In genomic region chr17:69327060-69327831, GRCh38 we compare ENCODE assay signal across 1 cellular context.
A peak's percentile ranks its signal among the peaks of the same experiment; 100 is the strongest.
TF ChIP-seq lines count a peak whose summit lies in the region.

Gene ABCA5, minus strand, starts transcription at chr17:69327133. Its CDS starts 12,718 bp downstream, at chr17:69314415.

TF ChIP-seq in K562, 482 proteins besides CTCF, POLR2A, EP300 and RAD21 (continued from another document and continues in another):
- TF ChIP-seq, protein P1, sequence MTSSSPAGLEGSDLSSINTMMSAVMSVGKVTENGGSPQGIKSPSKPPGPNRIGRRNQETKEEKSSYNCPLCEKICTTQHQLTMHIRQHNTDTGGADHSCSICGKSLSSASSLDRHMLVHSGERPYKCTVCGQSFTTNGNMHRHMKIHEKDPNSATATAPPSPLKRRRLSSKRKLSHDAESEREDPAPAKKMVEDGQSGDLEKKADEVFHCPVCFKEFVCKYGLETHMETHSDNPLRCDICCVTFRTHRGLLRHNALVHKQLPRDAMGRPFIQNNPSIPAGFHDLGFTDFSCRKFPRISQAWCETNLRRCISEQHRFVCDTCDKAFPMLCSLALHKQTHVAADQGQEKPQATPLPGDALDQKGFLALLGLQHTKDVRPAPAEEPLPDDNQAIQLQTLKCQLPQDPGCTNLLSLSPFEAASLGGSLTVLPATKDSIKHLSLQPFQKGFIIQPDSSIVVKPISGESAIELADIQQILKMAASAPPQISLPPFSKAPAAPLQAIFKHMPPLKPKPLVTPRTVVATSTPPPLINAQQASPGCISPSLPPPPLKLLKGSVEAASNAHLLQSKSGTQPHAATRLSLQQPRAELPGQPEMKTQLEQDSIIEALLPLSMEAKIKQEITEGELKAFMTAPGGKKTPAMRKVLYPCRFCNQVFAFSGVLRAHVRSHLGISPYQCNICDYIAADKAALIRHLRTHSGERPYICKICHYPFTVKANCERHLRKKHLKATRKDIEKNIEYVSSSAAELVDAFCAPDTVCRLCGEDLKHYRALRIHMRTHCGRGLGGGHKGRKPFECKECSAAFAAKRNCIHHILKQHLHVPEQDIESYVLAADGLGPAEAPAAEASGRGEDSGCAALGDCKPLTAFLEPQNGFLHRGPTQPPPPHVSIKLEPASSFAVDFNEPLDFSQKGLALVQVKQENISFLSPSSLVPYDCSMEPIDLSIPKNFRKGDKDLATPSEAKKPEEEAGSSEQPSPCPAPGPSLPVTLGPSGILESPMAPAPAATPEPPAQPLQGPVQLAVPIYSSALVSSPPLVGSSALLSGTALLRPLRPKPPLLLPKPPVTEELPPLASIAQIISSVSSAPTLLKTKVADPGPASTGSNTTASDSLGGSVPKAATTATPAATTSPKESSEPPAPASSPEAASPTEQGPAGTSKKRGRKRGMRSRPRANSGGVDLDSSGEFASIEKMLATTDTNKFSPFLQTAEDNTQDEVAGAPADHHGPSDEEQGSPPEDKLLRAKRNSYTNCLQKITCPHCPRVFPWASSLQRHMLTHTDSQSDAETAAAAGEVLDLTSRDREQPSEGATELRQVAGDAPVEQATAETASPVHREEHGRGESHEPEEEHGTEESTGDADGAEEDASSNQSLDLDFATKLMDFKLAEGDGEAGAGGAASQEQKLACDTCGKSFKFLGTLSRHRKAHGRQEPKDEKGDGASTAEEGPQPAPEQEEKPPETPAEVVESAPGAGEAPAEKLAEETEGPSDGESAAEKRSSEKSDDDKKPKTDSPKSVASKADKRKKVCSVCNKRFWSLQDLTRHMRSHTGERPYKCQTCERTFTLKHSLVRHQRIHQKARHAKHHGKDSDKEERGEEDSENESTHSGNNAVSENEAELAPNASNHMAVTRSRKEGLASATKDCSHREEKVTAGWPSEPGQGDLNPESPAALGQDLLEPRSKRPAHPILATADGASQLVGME (CRISPR knock-in tag; IDR thresholded peaks at IDR 0.05), result no peak
- TF ChIP-seq, protein P2, sequence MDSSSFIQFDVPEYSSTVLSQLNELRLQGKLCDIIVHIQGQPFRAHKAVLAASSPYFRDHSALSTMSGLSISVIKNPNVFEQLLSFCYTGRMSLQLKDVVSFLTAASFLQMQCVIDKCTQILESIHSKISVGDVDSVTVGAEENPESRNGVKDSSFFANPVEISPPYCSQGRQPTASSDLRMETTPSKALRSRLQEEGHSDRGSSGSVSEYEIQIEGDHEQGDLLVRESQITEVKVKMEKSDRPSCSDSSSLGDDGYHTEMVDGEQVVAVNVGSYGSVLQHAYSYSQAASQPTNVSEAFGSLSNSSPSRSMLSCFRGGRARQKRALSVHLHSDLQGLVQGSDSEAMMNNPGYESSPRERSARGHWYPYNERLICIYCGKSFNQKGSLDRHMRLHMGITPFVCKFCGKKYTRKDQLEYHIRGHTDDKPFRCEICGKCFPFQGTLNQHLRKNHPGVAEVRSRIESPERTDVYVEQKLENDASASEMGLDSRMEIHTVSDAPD (CRISPR knock-in tag; IDR thresholded peaks at IDR 0.05), result no peak
- TF ChIP-seq ZNF282 (CRISPR knock-in tag; IDR thresholded peaks at IDR 0.05) (no peak), ZNF76 (CRISPR knock-in tag; IDR thresholded peaks at IDR 0.05; ENCODE audit: borderline replicate concordance) (no peak), MEIS2 (IDR thresholded peaks at IDR 0.05; ENCODE audit: partially characterized antibody) (peak; percentile 67), ZNF586 (CRISPR knock-in tag; conservative IDR thresholded peaks at IDR 0.05) (no peak), FOXJ3 (CRISPR knock-in tag; IDR thresholded peaks at IDR 0.05) (no peak), GATAD2B (IDR thresholded peaks at IDR 0.05; ENCODE audit: borderline replicate concordance) (peak; percentile 65), VEZF1 (CRISPR knock-in tag; IDR thresholded peaks at IDR 0.05) (peak; percentile 83), HNRNPLL (IDR thresholded peaks at IDR 0.05; ENCODE audit: low read depth, low read length, poor library complexity, severe bottlenecking) (peak; percentile 96), NFRKB (IDR thresholded peaks at IDR 0.05; ENCODE audit: low read depth) (no peak), NFIX (CRISPR knock-in tag; IDR thresholded peaks at IDR 0.05; ENCODE audit: low read depth) (no peak), ZFP36 (IDR thresholded peaks at IDR 0.05; ENCODE audit: low read depth, low read length, partially characterized antibody) (no peak), C11orf30 (IDR thresholded peaks at IDR 0.05; ENCODE audit: low read depth) (no peak), HOMEZ (CRISPR knock-in tag; IDR thresholded peaks at IDR 0.05) (no peak), ZNF668 (CRISPR knock-in tag; IDR thresholded peaks at IDR 0.05) (no peak), BRD4 (IDR thresholded peaks at IDR 0.05) (no peak), CCNT2 (IDR thresholded peaks at IDR 0.05; ENCODE audit: borderline replicate concordance, extremely low read depth, insufficient read length, low read depth, low read length) (peak; percentile 78), HDAC1 (IDR thresholded peaks at IDR 0.05) (no peak), NFIC (IDR thresholded peaks at IDR 0.05) (no peak), BDP1 (IDR thresholded peaks at IDR 0.05; ENCODE audit: insufficient read depth, insufficient read length) (no peak), DMBX1 (CRISPR knock-in tag; IDR thresholded peaks at IDR 0.05; ENCODE audit: borderline replicate concordance) (peak; percentile 32; the same call in 1 of the 2 replicates), ATF6 (CRISPR knock-in tag; IDR thresholded peaks at IDR 0.05) (no peak), THRAP3 (IDR thresholded peaks at IDR 0.05; ENCODE audit: borderline replicate concordance) (no peak), NONO (IDR thresholded peaks at IDR 0.05; ENCODE audit: low read depth in 2 of 2, low read length in 1 of 2) (0 out of 4 replicates have a peak, but pooled peaks have one; percentile 18 to 34), ZBTB1 (CRISPR knock-in tag; IDR thresholded peaks at IDR 0.05; ENCODE audit: borderline replicate concordance, low read depth) (no peak), PHB2 (IDR thresholded peaks at IDR 0.05; ENCODE audit: low read depth) (no peak), CTBP1 (IDR thresholded peaks at IDR 0.05; ENCODE audit: borderline replicate concordance) (peak; percentile 100), E2F5 (CRISPR knock-in tag; IDR thresholded peaks at IDR 0.05) (no peak), POLR2G (IDR thresholded peaks at IDR 0.05; ENCODE audit: low read depth, low read length) (peak; percentile 83), TARDBP (IDR thresholded peaks at IDR 0.05) (no peak), SP1 (CRISPR knock-in tag; IDR thresholded peaks at IDR 0.05) (no peak), PHF21A (IDR thresholded peaks at IDR 0.05; ENCODE audit: borderline replicate concordance, low read depth) (no peak), POLR2AphosphoS2 (IDR thresholded peaks at IDR 0.05; ENCODE audit: low read length) (no peak), NFXL1 (CRISPR knock-in tag; IDR thresholded peaks at IDR 0.05) (no peak), ZNF696 (CRISPR knock-in tag; conservative IDR thresholded peaks at IDR 0.05) (no peak), NELFE (IDR thresholded peaks at IDR 0.05; ENCODE audit: insufficient read depth, insufficient read length) (no peak), ASH1L (IDR thresholded peaks at IDR 0.05; ENCODE audit: borderline replicate concordance, low read depth, partially characterized antibody) (no peak), ETV1 (tag; conservative IDR thresholded peaks at IDR 0.05; ENCODE audit: low read depth) (peak; percentile 33; the same call in 1 of the 2 replicates), SIRT6 (IDR thresholded peaks at IDR 0.05; ENCODE audit: low read depth, low read length) (no peak), CTCFL (IDR thresholded peaks at IDR 0.05; ENCODE audit: borderline replicate concordance, insufficient read depth, low read depth, low read length, poor library complexity, severe bottlenecking) (no peak), ZNF324 (CRISPR knock-in tag; IDR thresholded peaks at IDR 0.05) (no peak), MAZ (CRISPR knock-in tag; conservative IDR thresholded peaks at IDR 0.05 in 1 of 2, IDR thresholded peaks at IDR 0.05 in 1 of 2) (peak in 1 of 2 experiments; percentile 62)
- TF ChIP-seq, protein P3, sequence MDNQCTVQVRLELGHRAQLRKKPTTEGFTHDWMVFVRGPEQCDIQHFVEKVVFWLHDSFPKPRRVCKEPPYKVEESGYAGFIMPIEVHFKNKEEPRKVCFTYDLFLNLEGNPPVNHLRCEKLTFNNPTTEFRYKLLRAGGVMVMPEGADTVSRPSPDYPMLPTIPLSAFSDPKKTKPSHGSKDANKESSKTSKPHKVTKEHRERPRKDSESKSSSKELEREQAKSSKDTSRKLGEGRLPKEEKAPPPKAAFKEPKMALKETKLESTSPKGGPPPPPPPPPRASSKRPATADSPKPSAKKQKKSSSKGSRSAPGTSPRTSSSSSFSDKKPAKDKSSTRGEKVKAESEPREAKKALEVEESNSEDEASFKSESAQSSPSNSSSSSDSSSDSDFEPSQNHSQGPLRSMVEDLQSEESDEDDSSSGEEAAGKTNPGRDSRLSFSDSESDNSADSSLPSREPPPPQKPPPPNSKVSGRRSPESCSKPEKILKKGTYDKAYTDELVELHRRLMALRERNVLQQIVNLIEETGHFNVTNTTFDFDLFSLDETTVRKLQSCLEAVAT (IDR thresholded peaks at IDR 0.05), result 0 out of 4 replicates have a peak, but pooled peaks of 1 of the 2 experiments have one; percentile 26
- TF ChIP-seq, protein P4, sequence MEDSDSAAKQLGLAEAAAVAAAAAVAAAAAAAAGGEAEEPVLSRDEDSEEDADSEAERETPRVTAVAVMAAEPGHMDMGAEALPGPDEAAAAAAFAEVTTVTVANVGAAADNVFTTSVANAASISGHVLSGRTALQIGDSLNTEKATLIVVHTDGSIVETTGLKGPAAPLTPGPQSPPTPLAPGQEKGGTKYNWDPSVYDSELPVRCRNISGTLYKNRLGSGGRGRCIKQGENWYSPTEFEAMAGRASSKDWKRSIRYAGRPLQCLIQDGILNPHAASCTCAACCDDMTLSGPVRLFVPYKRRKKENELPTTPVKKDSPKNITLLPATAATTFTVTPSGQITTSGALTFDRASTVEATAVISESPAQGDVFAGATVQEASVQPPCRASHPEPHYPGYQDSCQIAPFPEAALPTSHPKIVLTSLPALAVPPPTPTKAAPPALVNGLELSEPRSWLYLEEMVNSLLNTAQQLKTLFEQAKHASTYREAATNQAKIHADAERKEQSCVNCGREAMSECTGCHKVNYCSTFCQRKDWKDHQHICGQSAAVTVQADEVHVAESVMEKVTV (CRISPR knock-in tag; IDR thresholded peaks at IDR 0.05), result no peak
- TF ChIP-seq, protein P5, sequence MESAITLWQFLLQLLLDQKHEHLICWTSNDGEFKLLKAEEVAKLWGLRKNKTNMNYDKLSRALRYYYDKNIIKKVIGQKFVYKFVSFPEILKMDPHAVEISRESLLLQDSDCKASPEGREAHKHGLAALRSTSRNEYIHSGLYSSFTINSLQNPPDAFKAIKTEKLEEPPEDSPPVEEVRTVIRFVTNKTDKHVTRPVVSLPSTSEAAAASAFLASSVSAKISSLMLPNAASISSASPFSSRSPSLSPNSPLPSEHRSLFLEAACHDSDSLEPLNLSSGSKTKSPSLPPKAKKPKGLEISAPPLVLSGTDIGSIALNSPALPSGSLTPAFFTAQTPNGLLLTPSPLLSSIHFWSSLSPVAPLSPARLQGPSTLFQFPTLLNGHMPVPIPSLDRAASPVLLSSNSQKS (CRISPR knock-in tag; IDR thresholded peaks at IDR 0.05), result no peak
